Comparison of ENCODE assay signal across 1 cellular context in genomic region chr9:107044872-107045271, GRCh38.
TF ChIP-seq lines count a peak whose summit lies in the region.

No MANE protein-coding gene starts in this region.

TF ChIP-seq in H1, 55 proteins besides CTCF, POLR2A, EP300 and RAD21 (continued from another document):
- TF ChIP-seq MAX (IDR thresholded peaks at IDR 0.05) (no peak), SP4 (IDR thresholded peaks at IDR 0.05; ENCODE audit: low read length) (no peak)
